In the genomic region with DNA sequence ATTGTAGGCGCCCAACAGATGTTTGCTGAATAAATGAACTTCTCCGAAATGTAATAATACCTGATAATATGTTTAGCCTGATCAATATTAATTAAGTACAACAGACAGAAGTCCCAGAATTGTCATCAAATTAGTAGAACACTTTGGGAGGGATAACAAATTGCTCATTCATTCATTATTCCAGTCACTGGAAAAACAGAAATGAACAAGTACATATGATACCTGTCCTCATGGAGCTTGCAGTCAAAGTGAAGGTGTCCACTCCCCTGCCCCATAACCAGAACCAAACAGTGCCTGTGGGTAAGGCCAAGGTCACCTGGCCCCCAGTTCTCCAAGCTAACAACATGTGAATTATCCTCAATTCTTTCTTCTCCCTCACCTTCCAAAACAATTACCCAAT, we compare ENCODE assay signal across 30 cellular contexts.
"Had no signal": no experiment of that assay in that cellular context is flagged by ENCODE, and none has a peak within 500 bp of the region (broad histone marks: within the 10 kb centered on the region; RNA-seq: fewer than 3 reads in every experiment).

No MANE protein-coding gene starts in this region.

- H3K4me3 Mint-ChIP-seq: activated CD4-positive, alpha-beta T cell treated with anti-CD3 and anti-CD28 coated beads, Interleukin-2, amount 10 ng/mL, durations not matched to agents 7 days and 5 days; activated CD8-positive, alpha-beta T cell treated with anti-CD3 and anti-CD28 coated beads for 36 hours; activated naive CD8-positive, alpha-beta T cell; activated T-cell treated with anti-CD3 and anti-CD28 coated beads, Interleukin-2, amount 50 U/mL, for 4 hours; activated T-helper 17 cell treated with anti-CD3 and anti-CD28 coated beads, Interleukin-2, amount 50 U/mL, for 72 hours; central memory CD8-positive, alpha-beta T cell; dendritic cell treated with granulocyte-macrophage colony-stimulating factor and Interleukin-4, amounts not matched to agents 40 ng/mL and 50 ng/mL, for 4 days; endodermal cell; WTC11 had no signal

- H3K27me3 ChIP-seq: brain microvascular endothelial cell, dorsolateral prefrontal cortex had no signal

- H3K9me3 Mint-ChIP-seq: activated CD4-positive, alpha-beta T cell treated with anti-CD3 and anti-CD28 coated beads, Interleukin-2, amount 10 ng/mL, durations not matched to agents 7 days and 5 days; activated CD8-positive, alpha-beta T cell treated with anti-CD3 and anti-CD28 coated beads for 36 hours; activated T-cell treated with anti-CD3 and anti-CD28 coated beads, Interleukin-2, amount 50 U/mL, for 4 hours; activated T-helper 17 cell treated with anti-CD3 and anti-CD28 coated beads, Interleukin-2, amount 50 U/mL, for 72 hours; central memory CD8-positive, alpha-beta T cell; dendritic cell treated with granulocyte-macrophage colony-stimulating factor and Interleukin-4, amounts not matched to agents 40 ng/mL and 50 ng/mL, for 4 days; endodermal cell had no signal

- H3K36me3 ChIP-seq: brain microvascular endothelial cell had no signal

- H3K36me3 Mint-ChIP-seq: WTC11 had no signal

- FAIRE-seq: astrocyte, bronchial epithelial cell, frontal cortex had no signal

- DNase-seq: activated CD4-positive, alpha-beta T cell treated with anti-CD3 and anti-CD28 coated beads for 1 hour; activated CD4-positive, alpha-beta T cell treated with anti-CD3 and anti-CD28 coated beads for 4 hours; activated CD4-positive, alpha-beta T cell treated with anti-CD3 and anti-CD28 coated beads, Interleukin-2, amount 10 ng/mL, durations not matched to agents 7 days and 5 days; activated CD4-positive, alpha-beta T cell treated with anti-CD3 and anti-CD28 coated beads, Interleukin-2, amount 50 U/mL, for 4 hours; activated CD8-positive, alpha-beta memory T cell treated with anti-CD3 and anti-CD28 coated beads for 24 hours; activated CD8-positive, alpha-beta T cell treated with anti-CD3 and anti-CD28 coated beads for 36 hours; activated effector memory CD4-positive, alpha-beta T cell treated with Interleukin-2 at 50 U/mL for 16 hours; activated gamma-delta T cell treated with Interleukin-2 at 50 U/mL for 16 hours; activated naive CD4-positive, alpha-beta T cell treated with anti-CD3 and anti-CD28 coated beads, Interleukin-2, amount 50 U/mL, for 16 hours; activated naive CD4-positive, alpha-beta T cell treated with Interleukin-2 at 50 U/mL for 16 hours; activated T-cell treated with anti-CD3 and anti-CD28 coated beads, Interleukin-2, amount 50 U/mL, for 4 hours; amniotic stem cell; anterior cingulate cortex; brain microvascular endothelial cell; dorsolateral prefrontal cortex; effector memory CD4-positive, alpha-beta T cell; endodermal cell; foreskin fibroblast; head of caudate nucleus; T-helper 2 cell had no signal

- H3K27ac ChIP-seq: brain microvascular endothelial cell, coronary artery, dorsolateral prefrontal cortex had no signal

- H3K27me3 Mint-ChIP-seq: activated T-helper 17 cell treated with anti-CD3 and anti-CD28 coated beads, Interleukin-2, amount 50 U/mL, for 72 hours had no signal

- ATAC-seq: activated CD8-positive, alpha-beta T cell treated with anti-CD3 and anti-CD28 coated beads for 36 hours; activated T-cell treated with anti-CD3 and anti-CD28 coated beads, Interleukin-2, amount 50 U/mL, for 4 hours; activated T-helper 17 cell treated with anti-CD3 and anti-CD28 coated beads, Interleukin-2, amount 50 U/mL, for 72 hours; esophagus mucosa; WTC11 had no signal

- H3K27ac Mint-ChIP-seq: activated CD4-positive, alpha-beta T cell treated with anti-CD3 and anti-CD28 coated beads, Interleukin-2, amount 10 ng/mL, durations not matched to agents 7 days and 5 days; activated CD8-positive, alpha-beta T cell treated with anti-CD3 and anti-CD28 coated beads for 36 hours; activated naive CD8-positive, alpha-beta T cell; activated T-helper 17 cell treated with anti-CD3 and anti-CD28 coated beads, Interleukin-2, amount 50 U/mL, for 72 hours; dendritic cell treated with granulocyte-macrophage colony-stimulating factor and Interleukin-4, amounts not matched to agents 40 ng/mL and 50 ng/mL, for 4 days; endodermal cell; WTC11 had no signal

- H3K4me3 ChIP-seq: coronary artery, dorsolateral prefrontal cortex had no signal
